11 cellular contexts compared by ENCODE assay signal in genomic region chr1:200367841-200368534, GRCh38. TPM values are rescaled to one million over a fixed set of nuclear protein-coding genes. Genes with fewer than 3 reads are reported as not detected.
A peak's percentile ranks its signal among the peaks of the same experiment; 100 is the strongest.
DNase-seq lines count a peak whose midpoint lies in the region; TF ChIP-seq lines count a peak whose summit lies in the region.
"Had no signal": no experiment of that assay in that cellular context is flagged by ENCODE, and none has a peak within 500 bp of the region (broad histone marks: within the 10 kb centered on the region; RNA-seq: fewer than 3 reads in every experiment).

No MANE protein-coding gene starts in this region.

- no peaks in the 10 kb centered on the region for H3K9me3 ChIP-seq in left ventricle myocardium inferior (replicated peaks)
- H3K9me3 ChIP-seq: Peyer's patch had no signal

- no peaks in the 10 kb centered on the region for H3K27me3 ChIP-seq in left ventricle myocardium inferior (ENCODE audit: low read depth)
- H3K27me3 ChIP-seq: cardiac muscle cell, Peyer's patch had no signal

- peak; percentile 81 for DNase-seq in HFFc6
- peak; percentile 67 for DNase-seq in SKM-1 (lab: John Stamatoyannopoulos, UW; ENCODE audit: unreplicated experiment)
- no peak for DNase-seq in left ventricle myocardium inferior
- peak; percentile 73 for DNase-seq in stromal cell of bone marrow (ENCODE audit: low read depth)
- no peak for DNase-seq in NCI-H1694 (lab: John Stamatoyannopoulos, UW)
- DNase-seq in NCI-H526 (lab: John Stamatoyannopoulos, UW): no peak
- DNase-seq in RPMI8226: no peak
- DNase-seq: NCI-H1048, Peyer's patch had no signal

- no peak for TF ChIP-seq CTCF in HFFc6 (IDR thresholded peaks at IDR 0.05)
- no peak for TF ChIP-seq CTCF in left ventricle myocardium inferior (IDR thresholded peaks at IDR 0.05; ENCODE audit: borderline replicate concordance)

- peak overlapping the region; percentile 40 for H3K4me3 Mint-ChIP-seq in HFFc6

- H3K4me3 ChIP-seq in left ventricle myocardium inferior: no peak overlapping the region
- H3K4me3 ChIP-seq: cardiac muscle cell, Peyer's patch had no signal

- H3K4me1 Mint-ChIP-seq in HFFc6 (ENCODE audit: low read depth): peaks cover 24% of the 10 kb centered on the region

- H3K36me3 ChIP-seq in left ventricle myocardium inferior: no peaks in the 10 kb centered on the region
- H3K36me3 ChIP-seq: cardiac muscle cell, Peyer's patch had no signal

- peaks cover 2% of the 10 kb centered on the region; the same call in 1 of the 2 replicates for H3K27me3 Mint-ChIP-seq in HFFc6 (ENCODE audit: insufficient read depth)

- peaks cover 15% of the 10 kb centered on the region for H3K36me3 Mint-ChIP-seq in HFFc6 (ENCODE audit: low read depth)

- peak overlapping the region; percentile 14 for H3K27ac ChIP-seq in left ventricle myocardium inferior (replicated peaks)
- H3K27ac ChIP-seq: cardiac muscle cell, parathyroid adenoma, Peyer's patch had no signal

- no peaks in the 10 kb centered on the region for H3K4me1 ChIP-seq in left ventricle myocardium inferior
- H3K4me1 ChIP-seq: parathyroid adenoma, Peyer's patch had no signal

- H3K27ac Mint-ChIP-seq in HFFc6: peak overlapping the region; percentile 85

- intact Hi-C loops in left ventricle myocardium inferior (cut with micrococcal nuclease): no loop called here

- no peaks in the 10 kb centered on the region for H3K9me3 Mint-ChIP-seq in HFFc6

RNA-seq across cellular contexts. Expression of gene ZNF281, which starts 41.8 kb away (rescaled TPM):
- 10 to 100 TPM; 37.2 to 50.7 (median 43.9) TPM for total RNA-seq in HFFc6 (2021; fragmentation: NEBNext Ultra II Directional; extraction: Animal tissue kit (Norgen Biotek cat#: 25700))
- total RNA-seq in left ventricle myocardium inferior: 8.3 TPM

Comparison
In these comparisons a context has a peak if more than half of its experiments do, and no peak if none do; other contexts are left out.
1. DNase-seq: peak in HFFc6 (single experiment), SKM-1 (single experiment) and stromal cell of bone marrow (single experiment); none in left ventricle myocardium inferior (single experiment), NCI-H1694 (single experiment), NCI-H526 (0 of 2) and RPMI8226 (single experiment).